ENCODE assay signal across 11 cellular contexts in the genomic region with DNA sequence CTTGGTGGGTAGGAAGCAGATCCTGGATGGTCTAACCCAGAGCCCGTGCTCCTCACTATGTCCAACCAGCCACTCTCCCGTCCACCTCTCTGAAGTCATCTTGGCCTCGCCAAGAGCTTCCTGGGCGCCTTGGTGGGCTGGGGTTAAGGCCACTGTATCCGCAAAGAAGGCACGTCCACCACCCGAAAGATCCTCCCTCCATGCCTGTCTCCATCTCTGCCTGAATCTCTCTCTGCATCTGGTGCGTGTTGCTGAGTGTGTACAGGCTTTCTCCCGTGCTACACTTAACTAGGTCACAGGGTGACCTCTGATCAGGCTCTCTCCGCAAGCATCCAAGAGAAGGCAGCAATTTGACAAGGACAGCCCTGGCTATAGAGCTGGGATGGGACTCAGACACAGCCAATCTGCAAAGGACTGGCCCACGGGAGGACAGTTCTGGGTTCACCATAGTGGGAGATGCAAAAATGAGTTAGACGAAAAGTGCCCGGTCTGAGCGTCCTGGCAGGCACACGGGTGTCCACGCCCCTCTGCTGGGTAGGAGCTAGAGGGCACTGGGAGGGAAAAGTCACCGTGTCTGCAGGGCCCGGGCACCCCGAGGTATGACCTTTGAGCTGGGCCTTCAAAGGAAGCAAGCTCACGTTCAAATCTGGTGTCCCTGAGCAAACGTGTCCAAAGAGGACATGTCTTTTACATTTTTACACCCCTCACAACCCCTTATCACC.
"Had no signal": no experiment of that assay in that cellular context is flagged by ENCODE, and none has a peak within 500 bp of the region (broad histone marks: within the 10 kb centered on the region; RNA-seq: fewer than 3 reads in every experiment).

No MANE protein-coding gene starts in this region.

- DNase-seq: activated CD4-positive, alpha-beta memory T cell treated with anti-CD3 and anti-CD28 coated beads for 36 hours; activated gamma-delta T cell; activated naive CD8-positive, alpha-beta T cell treated with anti-CD3 and anti-CD28 coated beads, Interleukin-2, amount 10 ng/mL, durations not matched to agents 7 days and 5 days; activated T-cell treated with anti-CD3 and anti-CD28 coated beads, Interleukin-2, amount 50 U/mL, for 4 hours; dorsolateral prefrontal cortex; esophagus squamous epithelium; immature natural killer cell; natural killer cell; stimulated activated CD4-positive, alpha-beta T cell treated with anti-CD3 and anti-CD28 coated beads, Interleukin-4, amount 100 ng/mL, for 4 hours; stimulated activated naive CD8-positive, alpha-beta T cell treated with anti-CD3 and anti-CD28 coated beads, Interleukin-15, amount 100 ng/mL, for 72 hours; uterus had no signal

- H3K36me3 ChIP-seq: esophagus squamous epithelium, uterus had no signal

- H3K27ac ChIP-seq: dorsolateral prefrontal cortex, esophagus squamous epithelium, uterus had no signal

- H3K4me3 ChIP-seq: dorsolateral prefrontal cortex, esophagus squamous epithelium, uterus had no signal

- H3K9me3 ChIP-seq: esophagus squamous epithelium, uterus had no signal

- H3K27me3 ChIP-seq: dorsolateral prefrontal cortex, esophagus squamous epithelium, uterus had no signal

- ATAC-seq: activated T-cell treated with anti-CD3 and anti-CD28 coated beads, Interleukin-2, amount 50 U/mL, for 4 hours; natural killer cell; stimulated activated naive CD8-positive, alpha-beta T cell treated with anti-CD3 and anti-CD28 coated beads, Interleukin-15, amount 100 ng/mL, for 72 hours had no signal

- H3K4me1 ChIP-seq: uterus had no signal
